Comparison of ENCODE assay signal across 17 cellular contexts in the genomic region with DNA sequence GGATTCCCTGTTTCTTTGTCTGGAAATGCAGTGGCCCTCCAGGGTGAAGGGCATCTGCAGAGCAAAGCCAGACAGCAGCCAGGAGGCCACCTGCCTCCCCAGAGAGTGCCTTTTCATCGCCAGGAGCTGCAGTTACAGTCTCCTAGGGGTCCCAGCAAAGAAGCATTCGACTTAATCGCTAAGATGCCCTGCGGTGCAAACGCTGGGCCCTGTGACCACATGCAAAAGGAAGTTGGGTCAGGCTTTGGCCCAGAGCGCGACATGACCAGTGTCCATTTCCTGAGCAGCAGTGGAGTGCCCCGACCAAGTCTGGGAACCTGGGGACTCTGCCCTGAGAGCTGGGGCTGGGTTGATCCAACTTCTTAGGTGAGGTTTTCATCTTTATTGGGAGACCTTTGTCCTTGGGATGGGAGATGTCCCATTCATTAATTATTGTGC.
DNase-seq lines count a peak whose midpoint lies in the region; ATAC-seq and TF ChIP-seq lines count a peak whose summit lies in the region.
"Had no signal": no experiment of that assay in that cellular context is flagged by ENCODE, and none has a peak within 500 bp of the region (broad histone marks: within the 10 kb centered on the region; RNA-seq: fewer than 3 reads in every experiment).

No MANE protein-coding gene starts in this region.

- TF ChIP-seq CTCF in endodermal cell (conservative IDR thresholded peaks at IDR 0.05) (no peak), neural progenitor cell (IDR thresholded peaks at IDR 0.05) (no peak), vagina (IDR thresholded peaks at IDR 0.05) (no peak)

- 65 to 79% methylated on average over 7 to 8 of the region's 8 CpGs for WGBS in endodermal cell (ENCODE audit: insufficient coverage in 1 of 2, insufficient read length in 1 of 2), 2 experiments

- H3K4me1 Mint-ChIP-seq in endodermal cell (peaks cover 17% of the 10 kb centered on the region), neural progenitor cell (peaks cover 36% of the 10 kb centered on the region)
- H3K4me1 Mint-ChIP-seq: B cell had no signal

- peaks cover 3% of the 10 kb centered on the region for H3K27me3 ChIP-seq in endodermal cell (ENCODE audit: control insufficient read depth, insufficient read depth, low read length, poor library complexity, severe bottlenecking)
- peaks cover 95% of the 10 kb centered on the region for H3K27me3 ChIP-seq in neural progenitor cell
- no peaks in the 10 kb centered on the region for H3K27me3 ChIP-seq in vagina
- H3K27me3 ChIP-seq: SJSA1 had no signal

- H3K4me3 ChIP-seq in endodermal cell (ENCODE audit: low read length): no peak overlapping the region
- no peak overlapping the region for H3K4me3 ChIP-seq in neural progenitor cell
- H3K4me3 ChIP-seq in vagina: no peak overlapping the region
- H3K4me3 ChIP-seq: K562, SJSA1 had no signal

- peaks cover 23% of the 10 kb centered on the region for H3F3A ChIP-seq in neural progenitor cell (ENCODE audit: low read depth)

- intact Hi-C loops in vagina (cut with DNase I): no loop called here

- no peak overlapping the region for H2AFZ ChIP-seq in neural progenitor cell (replicated peaks)

- H3K36me3 Mint-ChIP-seq in endodermal cell (ENCODE audit: low read depth) (no peaks in the 10 kb centered on the region), neural progenitor cell (no peaks in the 10 kb centered on the region)

- H3K27ac ChIP-seq in endodermal cell (ENCODE audit: low read depth, low read length): peak overlapping the region; percentile 79
- no peak overlapping the region for H3K27ac ChIP-seq in neural progenitor cell
- H3K27ac ChIP-seq in vagina: no peak overlapping the region
- H3K27ac ChIP-seq: SJSA1 had no signal

- H3K9ac ChIP-seq in endodermal cell (ENCODE audit: extremely low read depth, low read length, poor library complexity, severe bottlenecking) (no peak overlapping the region), neural progenitor cell (no peak overlapping the region)

- H3K9me3 ChIP-seq in endodermal cell (ENCODE audit: control insufficient read depth, low read length) (peaks cover 1% of the 10 kb centered on the region), neural progenitor cell (ENCODE audit: low read depth) (no peaks in the 10 kb centered on the region), vagina (no peaks in the 10 kb centered on the region)
- H3K9me3 ChIP-seq: SJSA1 had no signal

- peak overlapping the region; percentile 82 for H3K4me2 ChIP-seq in neural progenitor cell

- DNase-seq in NCI-H2081 (lab: John Stamatoyannopoulos, UW) (peak; percentile 23 to 54), NCI-H2081 treated with DMSO at 0.1 percent for 48 hours (lab: John Stamatoyannopoulos, UW) (no peak), NCI-H345 (lab: John Stamatoyannopoulos, UW) (peak; percentile 56), endodermal cell (no peak), neural progenitor cell (ENCODE audit: low spot score) (peak; percentile 31), vagina (ENCODE audit: extremely low spot score in 2 of 2) (no peak)
- DNase-seq: DMS 273 treated with DMSO at 0.1 percent for 48 hours, DND-41, NCI-H2029, NCI-H524 treated with DMSO at 0.1 percent for 48 hours, SW 1271 had no signal

- peaks cover 2% of the 10 kb centered on the region for H3K4me1 ChIP-seq in endodermal cell (ENCODE audit: control insufficient read depth, insufficient read depth, low read length)
- peaks cover 25% of the 10 kb centered on the region for H3K4me1 ChIP-seq in neural progenitor cell
- no peaks in the 10 kb centered on the region for H3K4me1 ChIP-seq in vagina
- H3K4me1 ChIP-seq: SJSA1 had no signal

- peaks cover 3% of the 10 kb centered on the region for H3K9me3 Mint-ChIP-seq in endodermal cell
- H3K9me3 Mint-ChIP-seq in neural progenitor cell: peaks cover 7% of the 10 kb centered on the region

- H3K4me3 Mint-ChIP-seq in endodermal cell: no peak overlapping the region
- H3K4me3 Mint-ChIP-seq in neural progenitor cell: no peak overlapping the region
- H3K4me3 Mint-ChIP-seq: B cell had no signal

- H3K27me3 Mint-ChIP-seq in endodermal cell (ENCODE audit: insufficient read depth): peaks cover 38% of the 10 kb centered on the region
- H3K27me3 Mint-ChIP-seq in neural progenitor cell (ENCODE audit: insufficient read depth, low read depth): peaks cover 13% of the 10 kb centered on the region
- H3K27me3 Mint-ChIP-seq: B cell had no signal

- H3K36me3 ChIP-seq in endodermal cell (ENCODE audit: control insufficient read depth, insufficient read depth, low read length) (no peaks in the 10 kb centered on the region), neural progenitor cell (no peaks in the 10 kb centered on the region), vagina (no peaks in the 10 kb centered on the region)
- H3K36me3 ChIP-seq: SJSA1 had no signal

- H4K20me1 ChIP-seq in neural progenitor cell (ENCODE audit: low read depth): peaks cover 37% of the 10 kb centered on the region

- H3K27ac Mint-ChIP-seq in endodermal cell (no peak overlapping the region), neural progenitor cell (no peak overlapping the region)
- H3K27ac Mint-ChIP-seq: B cell had no signal

- TF ChIP-seq POLR2A in vagina (IDR thresholded peaks at IDR 0.05): no peak

- ATAC-seq in activated CD4-positive, CD25-positive, alpha-beta regulatory T cell treated with anti-CD3 and anti-CD28 coated beads, Interleukin-2, amount 50 U/mL, for 24 hours: no peak
- no peak for ATAC-seq in HG03442 (IDR thresholded peaks at IDR 0.05; ENCODE audit: unreplicated experiment)
- ATAC-seq: K562, Panc1 had no signal

- no peaks in the 10 kb centered on the region for H3K79me2 ChIP-seq in neural progenitor cell (ENCODE audit: low read depth)

Comparison
In these comparisons a context has a peak if more than half of its experiments do, and no peak if none do; other contexts are left out.
1. DNase-seq: peak in NCI-H2081 (2 of 2), NCI-H345 (single experiment) and neural progenitor cell (single experiment); none in NCI-H2081 treated with DMSO at 0.1 percent for 48 hours (single experiment), endodermal cell (single experiment) and vagina (0 of 2).